ENCODE assay signal across 8 cellular contexts in genomic region chr1:17119744-17120482, GRCh38. TPM values are rescaled to one million over a fixed set of nuclear protein-coding genes. Genes with fewer than 3 reads are reported as not detected.
DNase-seq lines count a peak whose midpoint lies in the region; ATAC-seq, FAIRE-seq and TF ChIP-seq lines count a peak whose summit lies in the region.

No MANE protein-coding gene starts in this region.

- DNase-seq in GM10266 (ENCODE audit: extremely low spot score) (peak; percentile 80), dorsolateral prefrontal cortex (peak in 2 of 10 donors; percentile 53 to 55), trophoblast cell (no peak), DMS153 (lab: John Stamatoyannopoulos, UW) (no peak), GOT3 (lab: John Stamatoyannopoulos, UW) (no peak), RCC 7860 (ENCODE audit: low spot score) (no peak)

- peak overlapping the region in 3 of 4 donors; percentile 72 to 89 (median 86) for H3K4me3 Mint-ChIP-seq in IgD-negative memory B cell

- H3K9me3 Mint-ChIP-seq in IgD-negative memory B cell = no peaks in the 10 kb centered on the region

- H3K4ac ChIP-seq in trophoblast cell (ENCODE audit: low read depth, low read length) = no peak overlapping the region

- peaks cover 18% of the 10 kb centered on the region for H3K27me3 Mint-ChIP-seq in IgD-negative memory B cell

- no peaks in the 10 kb centered on the region for H3K36me3 ChIP-seq in trophoblast cell (ENCODE audit: control insufficient read depth in 1 of 2, insufficient read depth in 2 of 2, low read length in 2 of 2)

- peak overlapping the region; percentile 31 for H2AFZ ChIP-seq in trophoblast cell (ENCODE audit: insufficient read depth, low read length, poor library complexity)

- no peaks in the 10 kb centered on the region for H3K79me1 ChIP-seq in trophoblast cell (ENCODE audit: low read length)

- no peak overlapping the region for H2AK5ac ChIP-seq in trophoblast cell (ENCODE audit: low read length)

- no peaks in the 10 kb centered on the region for H3K79me2 ChIP-seq in trophoblast cell (ENCODE audit: control insufficient read depth, insufficient read depth, low read length, poor library complexity)

- no peak overlapping the region for H4K91ac ChIP-seq in trophoblast cell (ENCODE audit: low read depth, low read length)

- peaks cover 0 to 13% (median 12%) of the 10 kb centered on the region in 3 donors for H3K4me1 Mint-ChIP-seq in IgD-negative memory B cell

- no peak overlapping the region for H3K18ac ChIP-seq in trophoblast cell (ENCODE audit: low read length)

- no peak overlapping the region for H4K8ac ChIP-seq in trophoblast cell (ENCODE audit: low read depth, low read length)

- no CpG with 5 or more reads among the region's 20 CpGs for WGBS in trophoblast cell (ENCODE audit: extremely low coverage, insufficient coverage, insufficient read length)

- H3K4me3 ChIP-seq in dorsolateral prefrontal cortex (peak overlapping the region; percentile 59 to 96 (median 83)), trophoblast cell (ENCODE audit: low read depth, low read length) (no peak overlapping the region)

- H2BK12ac ChIP-seq in trophoblast cell (ENCODE audit: low read length) = no peak overlapping the region

- peak overlapping the region in 54 of 59 donors; percentile 9 to 99 (median 83) for H3K27ac ChIP-seq in dorsolateral prefrontal cortex
- H3K27ac ChIP-seq in trophoblast cell (ENCODE audit: low read depth, low read length) = no peak overlapping the region

- no peak overlapping the region for H3K23ac ChIP-seq in trophoblast cell (ENCODE audit: low read length)

- no peak overlapping the region for H3K27ac Mint-ChIP-seq in IgD-negative memory B cell

- no peak for ATAC-seq in GM18873 (IDR thresholded peaks at IDR 0.05; ENCODE audit: low FRiP score, unreplicated experiment)

- no peak for FAIRE-seq in RCC 7860 (lab: Jason Lieb, UNC)

- no peak overlapping the region for H4K12ac ChIP-seq in trophoblast cell (ENCODE audit: low read depth, low read length)

- no peaks in the 10 kb centered on the region for H3K27me3 ChIP-seq in dorsolateral prefrontal cortex
- peaks cover 19% of the 10 kb centered on the region for H3K27me3 ChIP-seq in trophoblast cell (ENCODE audit: insufficient read depth, low read length)

- H3K4me2 ChIP-seq in trophoblast cell (ENCODE audit: low read length) = peak overlapping the region; percentile 90

- H3K36me3 Mint-ChIP-seq in IgD-negative memory B cell = no peaks in the 10 kb centered on the region

- H3K4me1 ChIP-seq in trophoblast cell (ENCODE audit: control insufficient read depth in 1 of 2, insufficient read depth in 2 of 2, low read length in 2 of 2) = peaks cover 6 to 11% of the 10 kb centered on the region in 2 experiments

- H3K9me3 ChIP-seq in trophoblast cell (ENCODE audit: insufficient read depth, low read depth, low read length) = no peaks in the 10 kb centered on the region

- H2BK5ac ChIP-seq in trophoblast cell (ENCODE audit: low read depth, low read length, poor library complexity) = no peak overlapping the region

- no peak overlapping the region for H2BK120ac ChIP-seq in trophoblast cell (ENCODE audit: insufficient read depth, low read length, poor library complexity)

- intact Hi-C loops in dorsolateral prefrontal cortex (cut with DNase I) = loop anchor here (2.0 to 10.0 kb wide), 3 partner anchors 57 to 315 kb away; partner anchors contain the start of gene RCC2 (in 1 of the 2)

- no peak overlapping the region for H3K14ac ChIP-seq in trophoblast cell (ENCODE audit: low read length)

- TF ChIP-seq CTCF in GM10266 (IDR thresholded peaks at IDR 0.05; ENCODE audit: control insufficient read depth, insufficient read depth, low read depth, missing control alignments) (peak; percentile 32), dorsolateral prefrontal cortex (IDR thresholded peaks at IDR 0.05 in 54 of 56, conservative IDR thresholded peaks at IDR 0.05 in 2 of 56; ENCODE audit: low read depth in 1 of 56, partially characterized antibody in 56 of 56) (peak in 7 of 56 donors; percentile 6 to 31 (median 19))

- H3K9ac ChIP-seq in trophoblast cell (ENCODE audit: low read length) = no peak overlapping the region

RNA-seq across cellular contexts. Expression of gene PADI2, which starts 0.7 kb away (rescaled TPM):
- polyA plus RNA-seq in IgD-negative memory B cell = 0.10 TPM
- 100 to 1,000 TPM in 75 of 120 experiments, 10 to 100 TPM in 45; 50.7 to 418 (median 112) TPM for total RNA-seq in dorsolateral prefrontal cortex
- 0.62 and 0.63 TPM in 2 replicates for polyA plus RNA-seq in trophoblast cell (2013)
